Comparison of ENCODE assay signal across 19 cellular contexts in genomic region chr14:105455766-105456660, GRCh38. TPM values are rescaled to one million over a fixed set of nuclear protein-coding genes. Genes with fewer than 3 reads are reported as not detected.
DNase-seq lines count a peak whose midpoint lies in the region; ATAC-seq and TF ChIP-seq lines count a peak whose summit lies in the region.
"Had no signal": no experiment of that assay in that cellular context is flagged by ENCODE, and none has a peak within 500 bp of the region (broad histone marks: within the 10 kb centered on the region; RNA-seq: fewer than 3 reads in every experiment).

No MANE protein-coding gene starts in this region.

- peak in 3 of 5 donors; percentile 20 to 54 (median 24) for DNase-seq in heart left ventricle
- no peak for DNase-seq in right atrium auricular region (ENCODE audit: low spot score)
- no peak for DNase-seq in caudate nucleus (lab: John Stamatoyannopoulos, UW)
- DNase-seq in mucosa of descending colon = peak in 1 of 3 donors; percentile 29
- DNase-seq in HuH-7.5 (ENCODE audit: low spot score) = no peak
- DNase-seq in SHP77 treated with DMSO at 0.1 percent for 48 hours (lab: John Stamatoyannopoulos, UW) = no peak
- DNase-seq: BE2C; Caco-2; CD4-positive, alpha-beta T cell; GDM1; H9; NCI-H187; NCI-H2107; NCI-H510A; NCI-H774; OCI-M1 had no signal

- intact Hi-C loops in heart left ventricle (cut with DNase I) = no loop called here
- intact Hi-C loops in mucosa of descending colon (cut with DNase I, micrococcal nuclease) = no loop called here

- H3K27ac ChIP-seq in heart left ventricle = no peak overlapping the region
- H3K27ac ChIP-seq in right atrium auricular region = no peak overlapping the region
- peak overlapping the region; percentile 52 for H3K27ac ChIP-seq in caudate nucleus (ENCODE audit: low read depth, low read length)
- H3K27ac ChIP-seq: HL-60 had no signal

- TF ChIP-seq POLR2A in heart left ventricle (IDR thresholded peaks at IDR 0.05) = no peak

- H3K4me3 ChIP-seq in heart left ventricle (no peak overlapping the region), right atrium auricular region (no peak overlapping the region), mucosa of descending colon (no peak overlapping the region)

- WGBS in heart left ventricle, 4 donors = 87 to 92% (median 90%) methylated on average over 13 to 22 of the region's 22 CpGs

- peaks cover 0 to 5% (median 0%) of the 10 kb centered on the region in 12 donors for H3K4me1 ChIP-seq in heart left ventricle
- H3K4me1 ChIP-seq in right atrium auricular region = no peaks in the 10 kb centered on the region
- H3K4me1 ChIP-seq in mucosa of descending colon (ENCODE audit: low read depth) = no peaks in the 10 kb centered on the region
- H3K4me1 ChIP-seq: BE2C, Caco-2 had no signal

- ATAC-seq in heart left ventricle (peak in 2 of 4 donors; percentile 2 to 10), mucosa of descending colon (peak; percentile 28), GM19455 (IDR thresholded peaks at IDR 0.05; ENCODE audit: unreplicated experiment) (no peak)

- H3K9me3 ChIP-seq in heart left ventricle (no peaks in the 10 kb centered on the region), right atrium auricular region (no peaks in the 10 kb centered on the region), mucosa of descending colon (no peaks in the 10 kb centered on the region)
- H3K9me3 ChIP-seq: BE2C, Caco-2 had no signal

- H3K36me3 ChIP-seq in heart left ventricle = peaks cover 0 to 79% (median 67%) of the 10 kb centered on the region in 9 donors
- peaks cover 52% of the 10 kb centered on the region for H3K36me3 ChIP-seq in right atrium auricular region
- no peaks in the 10 kb centered on the region for H3K36me3 ChIP-seq in mucosa of descending colon (ENCODE audit: low read depth)

- TF ChIP-seq CTCF in heart left ventricle (IDR thresholded peaks at IDR 0.05) (no peak), right atrium auricular region (IDR thresholded peaks at IDR 0.05) (no peak), mucosa of descending colon (IDR thresholded peaks at IDR 0.05) (no peak)

- H3K27me3 ChIP-seq in heart left ventricle (no peaks in the 10 kb centered on the region), right atrium auricular region (no peaks in the 10 kb centered on the region)
- H3K27me3 ChIP-seq: BE2C had no signal

RNA-seq across cellular contexts. Expression of gene CRIP2, which starts 18.6 kb away (rescaled TPM):
- total RNA-seq in heart left ventricle (1,000 to 10,000 TPM in 2 of 9 donors, 100 to 1,000 TPM in 7; 695 to 1,715 (median 851) TPM), right atrium auricular region (1,000 to 10,000 TPM in 1 of 2 donors, 100 to 1,000 TPM in 1; 831 to 1,272 TPM), mucosa of descending colon (10 to 100 TPM; 10.0 to 41.6 (median 23.5) TPM)
- polyA plus RNA-seq in heart left ventricle = 1,000 to 10,000 TPM in 1 of 2 donors, 100 to 1,000 TPM in 1; 829 to 1,402 TPM

RNA-seq across cellular contexts. Expression of gene CRIP1, which starts 30.7 kb away (rescaled TPM):
- total RNA-seq in heart left ventricle = 100 to 1,000 TPM in 1 of 9 donors, 10 to 100 TPM in 8; 12.1 to 195 (median 56.9) TPM
- polyA plus RNA-seq in heart left ventricle = 100 to 1,000 TPM in 1 of 2 donors, 10 to 100 TPM in 1; 81.1 to 109 TPM
- 10 to 100 TPM; 42.9 to 79.2 TPM for total RNA-seq in right atrium auricular region
- total RNA-seq in mucosa of descending colon = 100 to 1,000 TPM in 2 of 3 donors, 10 to 100 TPM in 1; 41.3 to 144 (median 142) TPM

RNA-seq across cellular contexts. Expression of gene TEDC1, which starts 35.0 kb away (rescaled TPM):
- 10 to 100 TPM in 1 of 9 donors, 1 to 10 TPM in 7, under 1 TPM in 1; 0.94 to 12.4 (median 3.2) TPM for total RNA-seq in heart left ventricle
- 1 to 10 TPM; 4.8 to 6.7 TPM for polyA plus RNA-seq in heart left ventricle
- 1 to 10 TPM; 3.5 to 3.9 TPM for total RNA-seq in right atrium auricular region
- 10 to 100 TPM; 11.8 to 23.9 (median 21.8) TPM for total RNA-seq in mucosa of descending colon

RNA-seq across cellular contexts. Expression of gene MTA1, which starts 36.4 kb away (rescaled TPM):
- total RNA-seq in heart left ventricle = 100 to 1,000 TPM in 7 of 9 donors, 10 to 100 TPM in 2; 71.8 to 169 (median 109) TPM
- 100 to 1,000 TPM; 103 to 191 TPM for polyA plus RNA-seq in heart left ventricle
- total RNA-seq in right atrium auricular region = 10 to 100 TPM; 51.9 to 61.7 TPM
- total RNA-seq in mucosa of descending colon = 100 to 1,000 TPM in 1 of 3 donors, 10 to 100 TPM in 2; 76.4 to 105 (median 79.7) TPM

RNA-seq across cellular contexts. Expression of gene TEX22, which starts 57.7 kb away (rescaled TPM):
- 1 to 10 TPM in 1 of 9 donors, under 1 TPM in 6, not detected in 2; 0.14 to 1.8 (median 0.82) TPM for total RNA-seq in heart left ventricle
- polyA plus RNA-seq in heart left ventricle = under 1 TPM in 1 of 2 donors, not detected in 1; 0.06 TPM
- total RNA-seq in right atrium auricular region = under 1 TPM in 1 of 2 donors, not detected in 1; 0.16 TPM
- total RNA-seq in mucosa of descending colon = 1 to 10 TPM in 1 of 3 donors, under 1 TPM in 2; 0.84 to 2.0 (median 0.95) TPM
- total RNA-seq: HT1080 had no signal

Comparison
In these comparisons a context has a peak if more than half of its experiments do, and no peak if none do; other contexts are left out.
1. DNase-seq: peak in heart left ventricle (3 of 5); none in right atrium auricular region (single experiment), caudate nucleus (0 of 61), HuH-7.5 (single experiment) and SHP77 treated with DMSO at 0.1 percent for 48 hours (single experiment).
2. RNA of gene CRIP2, which starts 18.6 kb away (total RNA-seq): 831 to 1,272 TPM in right atrium auricular region and 695 to 1,715 TPM in heart left ventricle; 10.0 to 41.6 TPM in mucosa of descending colon; every median in the first group is over 10 times any median in the second.